3 cellular contexts compared by ENCODE assay signal in genomic region chr4:140052050-140052449, GRCh38.
TF ChIP-seq lines count a peak whose summit lies in the region.

No MANE protein-coding gene starts in this region.

TF ChIP-seq in SK-N-SH treated with all-trans-retinoic acid at 6 μM for 48 hours, 23 proteins besides CTCF, POLR2A, EP300 and RAD21 (continued from another document):
- TF ChIP-seq, protein P1, sequence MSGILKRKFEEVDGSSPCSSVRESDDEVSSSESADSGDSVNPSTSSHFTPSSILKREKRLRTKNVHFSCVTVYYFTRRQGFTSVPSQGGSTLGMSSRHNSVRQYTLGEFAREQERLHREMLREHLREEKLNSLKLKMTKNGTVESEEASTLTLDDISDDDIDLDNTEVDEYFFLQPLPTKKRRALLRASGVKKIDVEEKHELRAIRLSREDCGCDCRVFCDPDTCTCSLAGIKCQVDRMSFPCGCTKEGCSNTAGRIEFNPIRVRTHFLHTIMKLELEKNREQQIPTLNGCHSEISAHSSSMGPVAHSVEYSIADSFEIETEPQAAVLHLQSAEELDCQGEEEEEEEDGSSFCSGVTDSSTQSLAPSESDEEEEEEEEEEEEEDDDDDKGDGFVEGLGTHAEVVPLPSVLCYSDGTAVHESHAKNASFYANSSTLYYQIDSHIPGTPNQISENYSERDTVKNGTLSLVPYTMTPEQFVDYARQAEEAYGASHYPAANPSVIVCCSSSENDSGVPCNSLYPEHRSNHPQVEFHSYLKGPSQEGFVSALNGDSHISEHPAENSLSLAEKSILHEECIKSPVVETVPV (CRISPR knock-in tag; IDR thresholded peaks at IDR 0.05): no peak
- no peak for TF ChIP-seq TOX (CRISPR knock-in tag; IDR thresholded peaks at IDR 0.05; ENCODE audit: borderline replicate concordance)

TF ChIP-seq in H1, 55 proteins besides CTCF, POLR2A, EP300 and RAD21 (continued from another document):
- no peak for TF ChIP-seq SIN3A (conservative IDR thresholded peaks at IDR 0.05 in 1 of 2, IDR thresholded peaks at IDR 0.05 in 1 of 2; ENCODE audit: low read depth in 1 of 2, low read length in 2 of 2)
- no peak for TF ChIP-seq CREB1 (IDR thresholded peaks at IDR 0.05)
- no peak for TF ChIP-seq POU5F1 (IDR thresholded peaks at IDR 0.05; ENCODE audit: low read depth, low read length)
- TF ChIP-seq SP1 (IDR thresholded peaks at IDR 0.05; ENCODE audit: low read depth, low read length): no peak
- TF ChIP-seq SRF (IDR thresholded peaks at IDR 0.05; ENCODE audit: low read depth, low read length): no peak
- TF ChIP-seq, protein P2, sequence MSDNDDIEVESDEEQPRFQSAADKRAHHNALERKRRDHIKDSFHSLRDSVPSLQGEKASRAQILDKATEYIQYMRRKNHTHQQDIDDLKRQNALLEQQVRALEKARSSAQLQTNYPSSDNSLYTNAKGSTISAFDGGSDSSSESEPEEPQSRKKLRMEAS (IDR thresholded peaks at IDR 0.05): no peak
- no peak for TF ChIP-seq JUN (IDR thresholded peaks at IDR 0.05; ENCODE audit: low read depth, low read length)
- TF ChIP-seq RBBP5 (IDR thresholded peaks at IDR 0.05; ENCODE audit: borderline replicate concordance, low read depth, low read length): no peak
- no peak for TF ChIP-seq ASH2L (IDR thresholded peaks at IDR 0.05; ENCODE audit: low read length)
TF ChIP-seq in H1: peak in this region for 0.

TF ChIP-seq in neural cell, 6 proteins besides CTCF, POLR2A, EP300 and RAD21 (continued from another document):
- TF ChIP-seq, protein P3, sequence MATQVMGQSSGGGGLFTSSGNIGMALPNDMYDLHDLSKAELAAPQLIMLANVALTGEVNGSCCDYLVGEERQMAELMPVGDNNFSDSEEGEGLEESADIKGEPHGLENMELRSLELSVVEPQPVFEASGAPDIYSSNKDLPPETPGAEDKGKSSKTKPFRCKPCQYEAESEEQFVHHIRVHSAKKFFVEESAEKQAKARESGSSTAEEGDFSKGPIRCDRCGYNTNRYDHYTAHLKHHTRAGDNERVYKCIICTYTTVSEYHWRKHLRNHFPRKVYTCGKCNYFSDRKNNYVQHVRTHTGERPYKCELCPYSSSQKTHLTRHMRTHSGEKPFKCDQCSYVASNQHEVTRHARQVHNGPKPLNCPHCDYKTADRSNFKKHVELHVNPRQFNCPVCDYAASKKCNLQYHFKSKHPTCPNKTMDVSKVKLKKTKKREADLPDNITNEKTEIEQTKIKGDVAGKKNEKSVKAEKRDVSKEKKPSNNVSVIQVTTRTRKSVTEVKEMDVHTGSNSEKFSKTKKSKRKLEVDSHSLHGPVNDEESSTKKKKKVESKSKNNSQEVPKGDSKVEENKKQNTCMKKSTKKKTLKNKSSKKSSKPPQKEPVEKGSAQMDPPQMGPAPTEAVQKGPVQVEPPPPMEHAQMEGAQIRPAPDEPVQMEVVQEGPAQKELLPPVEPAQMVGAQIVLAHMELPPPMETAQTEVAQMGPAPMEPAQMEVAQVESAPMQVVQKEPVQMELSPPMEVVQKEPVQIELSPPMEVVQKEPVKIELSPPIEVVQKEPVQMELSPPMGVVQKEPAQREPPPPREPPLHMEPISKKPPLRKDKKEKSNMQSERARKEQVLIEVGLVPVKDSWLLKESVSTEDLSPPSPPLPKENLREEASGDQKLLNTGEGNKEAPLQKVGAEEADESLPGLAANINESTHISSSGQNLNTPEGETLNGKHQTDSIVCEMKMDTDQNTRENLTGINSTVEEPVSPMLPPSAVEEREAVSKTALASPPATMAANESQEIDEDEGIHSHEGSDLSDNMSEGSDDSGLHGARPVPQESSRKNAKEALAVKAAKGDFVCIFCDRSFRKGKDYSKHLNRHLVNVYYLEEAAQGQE (IDR thresholded peaks at IDR 0.05; ENCODE audit: borderline replicate concordance): no peak
- no peak for TF ChIP-seq POLR2AphosphoS5 (IDR thresholded peaks at IDR 0.05)
- TF ChIP-seq MXI1 (conservative IDR thresholded peaks at IDR 0.05; ENCODE audit: poor library complexity, severe bottlenecking): no peak
- no peak for TF ChIP-seq TAF1 (IDR thresholded peaks at IDR 0.05; ENCODE audit: low read depth)
- no peak for TF ChIP-seq EZH2 (IDR thresholded peaks at IDR 0.05; ENCODE audit: borderline replicate concordance, insufficient read depth, low read length, poor library complexity, severe bottlenecking)
